Comparison of ENCODE assay signal across 36 cellular contexts in genomic region chr18:33460681-33461080, GRCh38. TPM values are rescaled to one million over a fixed set of nuclear protein-coding genes. Genes with fewer than 3 reads are reported as not detected.
"Had no signal": no experiment of that assay in that cellular context is flagged by ENCODE, and none has a peak within 500 bp of the region (broad histone marks: within the 10 kb centered on the region; RNA-seq: fewer than 3 reads in every experiment).

No MANE protein-coding gene starts in this region.

- H3K4me3 ChIP-seq: MG63 had no signal

- H3K36me3 ChIP-seq: MG63 had no signal

- H3K27me3 ChIP-seq: MG63 had no signal

- H3K9me3 ChIP-seq: MG63 had no signal

- DNase-seq: Karpas-422, Kasumi-1, MG63, MM.1S, MV-4-11, NCI-H1048, NCI-H1092, NCI-H1092 treated with DMSO at 0.1 percent for 48 hours, NCI-H1105, NCI-H1105 treated with DMSO at 0.1 percent for 48 hours, NCI-H1417, NCI-H1417 treated with DMSO at 0.1 percent for 48 hours, NCI-H1436, NCI-H1436 treated with DMSO at 0.1 percent for 48 hours, NCI-H146, NCI-H1694, NCI-H1694 treated with DMSO at 0.1 percent for 48 hours, NCI-H187, NCI-H187 treated with DMSO at 0.1 percent for 48 hours, NCI-H1930, NCI-H2029, NCI-H2029 treated with DMSO at 0.1 percent for 48 hours, NCI-H2081, NCI-H2081 treated with DMSO at 0.1 percent for 48 hours, NCI-H2107, NCI-H2171, NCI-H2171 treated with DMSO at 0.1 percent for 48 hours, NCI-H2227 treated with DMSO at 0.1 percent for 48 hours, NCI-H226, NCI-H345, NCI-H446, NCI-H446 treated with DMSO at 0.1 percent for 48 hours, NCI-H510A had no signal

- H3K27ac ChIP-seq: KMS-11 had no signal

RNA-seq across cellular contexts. Expression of gene CCDC178, which starts 20.2 kb away (rescaled TPM):
- total RNA-seq: LHCN-M2, M059J had no signal
